38 cellular contexts compared by ENCODE assay signal in the genomic region with DNA sequence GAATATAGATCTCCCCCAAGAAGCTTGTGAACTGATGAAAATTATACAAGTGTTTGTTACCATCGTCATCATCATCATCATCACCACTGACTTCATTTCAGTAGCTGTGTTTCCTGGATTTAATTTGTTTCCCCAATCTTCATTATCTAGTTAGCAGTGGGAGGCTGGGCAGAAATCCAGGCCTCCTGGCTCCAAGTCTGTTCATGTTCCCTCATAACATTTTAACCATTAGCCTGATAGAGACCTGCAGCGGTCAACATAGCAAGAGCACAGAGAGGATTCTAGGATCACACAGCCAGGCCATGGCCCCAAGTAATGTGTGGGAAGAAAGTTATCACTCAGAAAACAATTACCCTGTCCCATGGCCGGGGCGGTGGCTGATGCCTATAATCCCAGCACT.
"Had no signal": no experiment of that assay in that cellular context is flagged by ENCODE, and none has a peak within 500 bp of the region (broad histone marks: within the 10 kb centered on the region; RNA-seq: fewer than 3 reads in every experiment).

No MANE protein-coding gene starts in this region.

- H3K36me3 ChIP-seq: adrenal gland, brain microvascular endothelial cell, breast epithelium had no signal

- H3K4me3 Mint-ChIP-seq: activated B cell treated with CpG ODN at 0.5 μM for 24 hours; activated CD4-positive, alpha-beta memory T cell treated with anti-CD3 and anti-CD28 coated beads for 36 hours; activated CD4-positive, alpha-beta T cell treated with anti-CD3 and anti-CD28 coated beads, Interleukin-2, amount 10 ng/mL, durations not matched to agents 24 days and 14 days; activated CD8-positive, alpha-beta T cell treated with anti-CD3 and anti-CD28 coated beads for 36 hours; activated naive CD4-positive, alpha-beta T cell treated with anti-CD3 and anti-CD28 coated beads for 36 hours; activated naive CD8-positive, alpha-beta T cell treated with anti-CD3 and anti-CD28 coated beads for 36 hours; activated T-cell treated with anti-CD3 and anti-CD28 coated beads, Interleukin-2, amount 50 U/mL, for 4 hours; activated T-cell treated with anti-CD3 and anti-CD28 coated beads, Interleukin-2, amount 50 U/mL, for 72 hours; activated T-helper 1 cell treated with anti-CD3 and anti-CD28 coated beads, Interleukin-12 subunit alpha, Interleukin-12 subunit beta, Interleukin-2, Interleukin-4 antibody, amounts not matched to agents 30 ng/mL and 10 ng/mL and 1 ng/mL, durations not matched to agents 14 hours and 24 hours and 36 hours; activated T-helper 17 cell treated with anti-CD3 and anti-CD28 coated beads, Interleukin-2, amount 50 U/mL, for 72 hours; T-helper 1 cell treated with Interleukin-12 subunit alpha and Interleukin-12 subunit beta and Interleukin-4 antibody, amounts not matched to agents 30 μg/mL and 1 μg/mL, for 36 hours; T-helper 2 cell treated with Interferon-gamma antibody and Interleukin-4, amounts not matched to agents 5 μg/mL and 100 μg/mL, for 36 hours had no signal

- H3K27me3 Mint-ChIP-seq: activated B cell treated with CpG ODN at 0.5 μM for 24 hours; activated CD4-positive, alpha-beta memory T cell treated with anti-CD3 and anti-CD28 coated beads for 36 hours; activated CD4-positive, alpha-beta T cell treated with anti-CD3 and anti-CD28 coated beads, Interleukin-2, amount 10 ng/mL, durations not matched to agents 24 days and 14 days; activated CD8-positive, alpha-beta T cell treated with anti-CD3 and anti-CD28 coated beads for 36 hours; activated naive CD8-positive, alpha-beta T cell treated with anti-CD3 and anti-CD28 coated beads for 36 hours had no signal

- H3K27me3 ChIP-seq: adrenal gland, body of pancreas, brain microvascular endothelial cell, breast epithelium had no signal

- H3K36me3 Mint-ChIP-seq: activated CD4-positive, alpha-beta memory T cell treated with anti-CD3 and anti-CD28 coated beads for 36 hours; activated naive CD4-positive, alpha-beta T cell treated with anti-CD3 and anti-CD28 coated beads, Interleukin-2, amount 50 U/mL, for 72 hours; activated naive CD8-positive, alpha-beta T cell treated with anti-CD3 and anti-CD28 coated beads for 36 hours had no signal

- H3K4me1 Mint-ChIP-seq: activated B cell treated with CpG ODN at 0.5 μM for 24 hours; activated CD4-positive, alpha-beta T cell treated with anti-CD3 and anti-CD28 coated beads, Interleukin-2, amount 10 ng/mL, durations not matched to agents 24 days and 14 days; activated naive CD8-positive, alpha-beta T cell treated with anti-CD3 and anti-CD28 coated beads for 36 hours; activated T-helper 17 cell treated with anti-CD3 and anti-CD28 coated beads, Interleukin-2, amount 50 U/mL, for 72 hours had no signal

- H3K9me3 Mint-ChIP-seq: activated CD4-positive, alpha-beta memory T cell treated with anti-CD3 and anti-CD28 coated beads for 36 hours; activated CD4-positive, alpha-beta T cell treated with anti-CD3 and anti-CD28 coated beads, Interleukin-2, amount 10 ng/mL, durations not matched to agents 24 days and 14 days; activated CD8-positive, alpha-beta T cell treated with anti-CD3 and anti-CD28 coated beads for 36 hours; activated naive CD4-positive, alpha-beta T cell treated with anti-CD3 and anti-CD28 coated beads for 36 hours had no signal

- H3K4me3 ChIP-seq: adrenal gland, body of pancreas, breast epithelium had no signal

- H3K27ac ChIP-seq: adrenal gland, body of pancreas, brain microvascular endothelial cell, breast epithelium, VCaP had no signal

- FAIRE-seq: astrocyte, TTC549 had no signal

- H3K27ac Mint-ChIP-seq: activated B cell treated with CpG ODN at 0.5 μM for 24 hours; activated CD4-positive, alpha-beta memory T cell treated with anti-CD3 and anti-CD28 coated beads for 36 hours; activated CD4-positive, alpha-beta T cell treated with anti-CD3 and anti-CD28 coated beads, Interleukin-2, amount 10 ng/mL, durations not matched to agents 24 days and 14 days; activated CD8-positive, alpha-beta T cell treated with anti-CD3 and anti-CD28 coated beads for 36 hours; activated naive CD4-positive, alpha-beta T cell treated with anti-CD3 and anti-CD28 coated beads for 36 hours; activated naive CD4-positive, alpha-beta T cell treated with anti-CD3 and anti-CD28 coated beads, Interleukin-2, amount 50 U/mL, for 72 hours; activated naive CD8-positive, alpha-beta T cell treated with anti-CD3 and anti-CD28 coated beads for 36 hours; activated T-cell treated with anti-CD3 and anti-CD28 coated beads, Interleukin-2, amount 50 U/mL, for 72 hours; activated T-helper 1 cell treated with anti-CD3 and anti-CD28 coated beads, Interleukin-12 subunit alpha, Interleukin-12 subunit beta, Interleukin-2, Interleukin-4 antibody, amounts not matched to agents 30 ng/mL and 10 ng/mL and 1 ng/mL, durations not matched to agents 14 hours and 24 hours and 36 hours; activated T-helper 17 cell treated with anti-CD3 and anti-CD28 coated beads, Interleukin-2, amount 50 U/mL, for 72 hours; T-helper 1 cell treated with Interleukin-12 subunit alpha and Interleukin-12 subunit beta and Interleukin-4 antibody, amounts not matched to agents 30 μg/mL and 1 μg/mL, for 36 hours; T-helper 2 cell treated with Interferon-gamma antibody and Interleukin-4, amounts not matched to agents 5 μg/mL and 100 μg/mL, for 36 hours had no signal

- DNase-seq: activated B cell treated with CpG ODN at 0.5 μM for 24 hours; activated CD4-positive, alpha-beta memory T cell treated with anti-CD3 and anti-CD28 coated beads for 36 hours; activated CD4-positive, alpha-beta T cell treated with anti-CD3 and anti-CD28 coated beads for 4 hours; activated CD4-positive, alpha-beta T cell treated with anti-CD3 and anti-CD28 coated beads, Interleukin-2, amount 10 ng/mL, durations not matched to agents 24 days and 14 days; activated CD4-positive, alpha-beta T cell treated with anti-CD3 and anti-CD28 coated beads, Interleukin-2, amount 50 U/mL, for 1 hour; activated CD4-positive, alpha-beta T cell treated with anti-CD3 and anti-CD28 coated beads, Interleukin-2, amount 50 U/mL, for 4 hours; activated CD4-positive, CD25-positive, alpha-beta regulatory T cell treated with anti-CD3 and anti-CD28 coated beads, Interleukin-2, amount 50 U/mL, for 72 hours; activated CD8-positive, alpha-beta memory T cell treated with anti-CD3 and anti-CD28 coated beads, Interleukin-2, amount 50 U/mL, for 4 hours; activated CD8-positive, alpha-beta T cell treated with anti-CD3 and anti-CD28 coated beads for 36 hours; activated effector memory CD4-positive, alpha-beta T cell treated with anti-CD3 and anti-CD28 coated beads, Interleukin-2, amount 50 U/mL, for 16 hours; activated gamma-delta T cell treated with Interleukin-2 at 50 U/mL for 16 hours; activated naive CD4-positive, alpha-beta T cell; activated naive CD4-positive, alpha-beta T cell treated with anti-CD3 and anti-CD28 coated beads for 36 hours; activated naive CD4-positive, alpha-beta T cell treated with anti-CD3 and anti-CD28 coated beads, Interleukin-2, amount 50 U/mL, for 16 hours; activated naive CD8-positive, alpha-beta T cell treated with anti-CD3 and anti-CD28 coated beads for 36 hours; activated T-cell treated with anti-CD3 and anti-CD28 coated beads for 4 hours; activated T-cell treated with anti-CD3 and anti-CD28 coated beads, Interleukin-2, amount 50 U/mL, for 1 hour; activated T-cell treated with anti-CD3 and anti-CD28 coated beads, Interleukin-2, amount 50 U/mL, for 4 hours; activated T-cell treated with anti-CD3 and anti-CD28 coated beads, Interleukin-2, amount 50 U/mL, for 72 hours; amniotic stem cell; aorta; body of pancreas; brain microvascular endothelial cell; central memory CD4-positive, alpha-beta T cell; cerebellar nuclear complex; T-helper 1 cell; T-helper 2 cell; T-helper 9 cell had no signal

- H3K4me1 ChIP-seq: adrenal gland, body of pancreas, breast epithelium had no signal

- H3K9me3 ChIP-seq: adrenal gland, body of pancreas, breast epithelium had no signal
